Comparison of ENCODE assay signal across 20 cellular contexts in the genomic region with DNA sequence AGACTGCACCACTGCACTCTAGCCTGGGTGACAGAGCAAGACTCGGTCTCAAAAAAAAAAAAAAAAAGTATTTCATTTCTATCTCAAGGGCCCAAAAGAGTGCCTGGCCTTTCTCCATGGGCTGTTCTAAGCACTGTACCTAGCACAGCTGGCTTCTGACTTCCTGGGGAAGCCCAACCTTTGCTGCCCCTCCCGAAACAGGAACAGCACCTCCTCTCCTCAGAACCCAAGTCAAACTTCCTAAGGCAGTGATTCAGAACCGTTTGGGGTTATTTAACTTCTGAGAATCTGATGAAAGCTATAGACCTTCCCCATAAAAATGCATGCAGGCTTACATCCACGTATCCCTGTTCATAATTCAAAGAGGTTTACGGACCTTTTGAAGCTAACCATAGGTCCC. TPM values are rescaled to one million over a fixed set of nuclear protein-coding genes. Genes with fewer than 3 reads are reported as not detected.
DNase-seq lines count a peak whose midpoint lies in the region; ATAC-seq, FAIRE-seq and TF ChIP-seq lines count a peak whose summit lies in the region.
"Had no signal": no experiment of that assay in that cellular context is flagged by ENCODE, and none has a peak within 500 bp of the region (broad histone marks: within the 10 kb centered on the region; RNA-seq: fewer than 3 reads in every experiment).

No MANE protein-coding gene starts in this region.

- peak overlapping the region; percentile 81 for H3K27ac Mint-ChIP-seq in astrocyte (ENCODE audit: unreplicated experiment)
- H3K27ac Mint-ChIP-seq: dendritic cell treated with granulocyte-macrophage colony-stimulating factor and Interleukin-4, amounts not matched to agents 40 ng/mL and 50 ng/mL, for 4 days; T-helper 17 cell had no signal

- no peak overlapping the region for H2AFZ ChIP-seq in astrocyte (ENCODE audit: low read depth, low read length)

- WGBS in mesodermal cell (ENCODE audit: insufficient coverage in 2 of 2), 2 experiments, result 76 to 92% methylated on average over 4 of the region's 5 CpGs

- no peak overlapping the region for H3K4me3 Mint-ChIP-seq in astrocyte (ENCODE audit: unreplicated experiment)
- H3K4me3 Mint-ChIP-seq: dendritic cell treated with granulocyte-macrophage colony-stimulating factor and Interleukin-4, amounts not matched to agents 40 ng/mL and 50 ng/mL, for 4 days; T-helper 17 cell had no signal

- H3K9ac ChIP-seq in astrocyte (ENCODE audit: low read length), result peak overlapping the region; percentile 33

- H3K27ac ChIP-seq in astrocyte (ENCODE audit: low read depth, low read length), result peak overlapping the region; percentile 54
- H3K27ac ChIP-seq in mesodermal cell (ENCODE audit: low read depth, low read length, severe bottlenecking), result peak overlapping the region; percentile 80
- H3K27ac ChIP-seq: esophagus squamous epithelium, vagina had no signal

- peaks cover 3% of the 10 kb centered on the region for H3K27me3 ChIP-seq in astrocyte (ENCODE audit: insufficient read depth, low read length)
- H3K27me3 ChIP-seq: vagina had no signal

- H3K4me1 ChIP-seq in astrocyte (ENCODE audit: insufficient read depth, low read length) (peaks cover 13% of the 10 kb centered on the region), mesodermal cell (ENCODE audit: control insufficient read depth, insufficient read depth, low read length, poor library complexity, severe bottlenecking) (peaks cover 46% of the 10 kb centered on the region)
- H3K4me1 ChIP-seq: vagina had no signal

- H3K9me3 ChIP-seq in astrocyte (ENCODE audit: insufficient read depth, low read depth, low read length) (no peaks in the 10 kb centered on the region), mesodermal cell (ENCODE audit: control insufficient read depth, low read length) (no peaks in the 10 kb centered on the region)
- H3K9me3 ChIP-seq: esophagus squamous epithelium, vagina had no signal

- no peaks in the 10 kb centered on the region for H3K9me3 Mint-ChIP-seq in astrocyte (ENCODE audit: unreplicated experiment)
- H3K9me3 Mint-ChIP-seq: dendritic cell treated with granulocyte-macrophage colony-stimulating factor and Interleukin-4, amounts not matched to agents 40 ng/mL and 50 ng/mL, for 4 days had no signal

- TF ChIP-seq CTCF in astrocyte (IDR thresholded peaks at IDR 0.05; ENCODE audit: insufficient read depth, low read depth, low read length), result no peak

- peaks cover 30% of the 10 kb centered on the region for H3K4me1 Mint-ChIP-seq in astrocyte (ENCODE audit: low read depth, unreplicated experiment)

- no peaks in the 10 kb centered on the region for H3K79me2 ChIP-seq in astrocyte (ENCODE audit: insufficient read depth, low read length)

- DNase-seq in AG08395 (ENCODE audit: low spot score), result peak; percentile 15
- no peak for DNase-seq in astrocyte (ENCODE audit: low read depth)
- no peak for DNase-seq in KG1 (lab: John Stamatoyannopoulos, UW)
- DNase-seq in NCI-H2171 treated with DMSO at 0.1 percent for 48 hours (lab: John Stamatoyannopoulos, UW), result no peak
- no peak for DNase-seq in RPMI8226
- DNase-seq: activated CD4-positive, alpha-beta T cell treated with anti-CD3 and anti-CD28 coated beads for 1 hour; activated CD8-positive, alpha-beta memory T cell treated with anti-CD3 and anti-CD28 coated beads, Interleukin-2, amount 50 U/mL, for 48 hours; activated naive CD4-positive, alpha-beta T cell; esophagus squamous epithelium; hypothalamus; left colon; NCI-H1930; NCI-H526 treated with DMSO at 0.1 percent for 48 hours; T-helper 17 cell had no signal

- H3K36me3 ChIP-seq in astrocyte (ENCODE audit: insufficient read depth, low read length) (no peaks in the 10 kb centered on the region), mesodermal cell (ENCODE audit: control insufficient read depth, insufficient read depth, low read length) (no peaks in the 10 kb centered on the region)
- H3K36me3 ChIP-seq: esophagus squamous epithelium, vagina had no signal

- peaks cover 11% of the 10 kb centered on the region for H3K27me3 Mint-ChIP-seq in astrocyte (ENCODE audit: low read depth, unreplicated experiment)

- ATAC-seq in GM21825 (IDR thresholded peaks at IDR 0.05; ENCODE audit: unreplicated experiment) (peak; percentile 31), GM21423 (IDR thresholded peaks at IDR 0.05; ENCODE audit: unreplicated experiment) (no peak)
- ATAC-seq: left colon, T-helper 17 cell had no signal

- no peak for FAIRE-seq in astrocyte (lab: Jason Lieb, UNC)

- H4K20me1 ChIP-seq in astrocyte (ENCODE audit: insufficient read depth, low read length), result no peaks in the 10 kb centered on the region

- peak overlapping the region; percentile 40 for H3K4me3 ChIP-seq in astrocyte (ENCODE audit: insufficient read depth, low read depth, low read length)
- H3K4me3 ChIP-seq in mesodermal cell (ENCODE audit: extremely low read depth, insufficient read depth, low read length, poor library complexity, severe bottlenecking), result no peak overlapping the region
- H3K4me3 ChIP-seq: esophagus squamous epithelium, vagina had no signal

- peaks cover 5% of the 10 kb centered on the region for H3K36me3 Mint-ChIP-seq in astrocyte (ENCODE audit: low read depth, unreplicated experiment)

- H3K4me2 ChIP-seq in astrocyte (ENCODE audit: low read length), result peak overlapping the region; percentile 71

RNA-seq across cellular contexts. Expression of a gene that starts 57.8 kb away (rescaled TPM):
- total RNA-seq in astrocyte, result 0.46 and 0.54 TPM in 2 replicates
- polyA plus RNA-seq in mesodermal cell (2013, experiment 1 of 2), result 0.92 TPM
- 1.6 TPM for polyA plus RNA-seq in mesodermal cell (2013, experiment 2 of 2)
- total RNA-seq: HT-29 had no signal
